Comparison of ENCODE assay signal across 21 cellular contexts in genomic region chr12:3054993-3055711, GRCh38. TPM values are rescaled to one million over a fixed set of nuclear protein-coding genes. Genes with fewer than 3 reads are reported as not detected.
DNase-seq lines count a peak whose midpoint lies in the region; ATAC-seq, FAIRE-seq and TF ChIP-seq lines count a peak whose summit lies in the region.
"Had no signal": no experiment of that assay in that cellular context is flagged by ENCODE, and none has a peak within 500 bp of the region (broad histone marks: within the 10 kb centered on the region; RNA-seq: fewer than 3 reads in every experiment).

No MANE protein-coding gene starts in this region.

- H3K4me3 Mint-ChIP-seq in Calu3 (ENCODE audit: low read depth, unreplicated experiment) = no peak overlapping the region
- H3K4me3 Mint-ChIP-seq: CD8-positive, alpha-beta T cell; H9; type B pancreatic cell had no signal

- TF ChIP-seq EP300 in HepG2 (IDR thresholded peaks at IDR 0.05; ENCODE audit: low read depth in 2 of 2, low read length in 2 of 2) (no peak), HepG2 (CRISPR knock-in tag; IDR thresholded peaks at IDR 0.05; ENCODE audit: borderline replicate concordance) (no peak)

- intact Hi-C loops in HepG2 (cut with micrococcal nuclease; ENCODE audit: unreplicated experiment) (no loop called here), right lobe of liver (cut with DNase I) (no loop called here), Calu3 (cut with micrococcal nuclease; ENCODE audit: unreplicated experiment) (no loop called here)

- H3K4me1 ChIP-seq in HepG2 (ENCODE audit: insufficient read depth, low read length) (peaks cover 22% of the 10 kb centered on the region), right lobe of liver (no peaks in the 10 kb centered on the region), parathyroid adenoma (peaks cover 11% of the 10 kb centered on the region)

- H3K9me3 ChIP-seq in HepG2 (ENCODE audit: low read length) = no peaks in the 10 kb centered on the region
- no peaks in the 10 kb centered on the region for H3K9me3 ChIP-seq in right lobe of liver
- H3K9me3 ChIP-seq in parathyroid adenoma (ENCODE audit: control insufficient read depth, low read length) = no peaks in the 10 kb centered on the region
- H3K9me3 ChIP-seq: SJCRH30 had no signal

- no peak for TF ChIP-seq CTCF in HepG2 (CRISPR knock-in tag; IDR thresholded peaks at IDR 0.05)
- no peak for TF ChIP-seq CTCF in right lobe of liver (IDR thresholded peaks at IDR 0.05)
- no peak for TF ChIP-seq CTCF in fibroblast of the aortic adventitia (IDR thresholded peaks at IDR 0.05; ENCODE audit: insufficient read depth, low read length)
- TF ChIP-seq CTCF in parathyroid adenoma (IDR thresholded peaks at IDR 0.05) = no peak
- no peak for TF ChIP-seq CTCF in Calu3 (IDR thresholded peaks at IDR 0.05; ENCODE audit: unreplicated experiment)
- no peak for TF ChIP-seq CTCF in RWPE1 (conservative IDR thresholded peaks at IDR 0.05; ENCODE audit: low read depth)

- no peak for FAIRE-seq in HepG2 (lab: Jason Lieb, UNC)
- FAIRE-seq: GM12878 had no signal

- H3K4me3 ChIP-seq in HepG2 (replicated peaks in 1 of 3; ENCODE audit: insufficient read depth in 1 of 3, low read depth in 2 of 3, low read length in 3 of 3) (peak overlapping the region in 1 of 3 experiments; percentile 7; a peak in 1 of 6 replicates), right lobe of liver (no peak overlapping the region), fibroblast of the aortic adventitia (ENCODE audit: low read depth, low read length) (no peak overlapping the region), parathyroid adenoma (ENCODE audit: low read depth, low read length) (no peak overlapping the region)
- H3K4me3 ChIP-seq: GM12878, SJCRH30 had no signal

- H3K27me3 Mint-ChIP-seq in Calu3 (ENCODE audit: unreplicated experiment) = peaks cover 46% of the 10 kb centered on the region

- no peak for TF ChIP-seq RAD21 in HepG2 (CRISPR knock-in tag; IDR thresholded peaks at IDR 0.05)

- no TSS peak for BruUV-seq in HepG2 (replicated peaks; lab: Mats Ljungman, UMichigan)
- BruUV-seq in Calu3 (replicated peaks; lab: Mats Ljungman, UMichigan) = no TSS peak

- ATAC-seq in HepG2 = no peak
- ATAC-seq in right lobe of liver = no peak
- ATAC-seq: CD8-positive, alpha-beta T cell; GM12878 had no signal

- H3K9ac ChIP-seq in HepG2 (ENCODE audit: insufficient read depth, low read depth, low read length) = no peak overlapping the region
- no peak overlapping the region for H3K9ac ChIP-seq in parathyroid adenoma

- in situ Hi-C loops in HepG2 (cut with HindIII; ENCODE audit: extremely low pct_ligation_motif_present, low pct_unique_long_range_greater_than_20kb) = no loop called here

- H2AFZ ChIP-seq in HepG2 (ENCODE audit: low read length) (no peak overlapping the region), parathyroid adenoma (peak overlapping the region; percentile 23)

- POLR2A ChIA-PET in HepG2 (lab: Yijun Ruan, JAX) (interaction anchor here (0.6 to 1.0 kb wide), 2 partner anchors 21 to 168 kb away, joined by 3 read pairs; no protein-coding TSS in a partner anchor), RWPE1 (lab: Yijun Ruan, JAX; ENCODE audit: low non-redundant PET) (no interaction called here)

- no peak overlapping the region for H3K27ac Mint-ChIP-seq in Calu3 (ENCODE audit: unreplicated experiment)
- H3K27ac Mint-ChIP-seq: CD8-positive, alpha-beta T cell; type B pancreatic cell had no signal

- no peaks in the 10 kb centered on the region for H3K36me3 Mint-ChIP-seq in Calu3 (ENCODE audit: insufficient read depth, unreplicated experiment)
- H3K36me3 Mint-ChIP-seq: CD8-positive, alpha-beta T cell; type B pancreatic cell had no signal

- H3K36me3 ChIP-seq in HepG2 (replicated peaks in 1 of 2; ENCODE audit: control insufficient read depth in 1 of 2, insufficient read depth in 2 of 2, low read length in 2 of 2) (no peaks in the 10 kb centered on the region), right lobe of liver (no peaks in the 10 kb centered on the region), parathyroid adenoma (ENCODE audit: control insufficient read depth, insufficient read depth, low read length) (no peaks in the 10 kb centered on the region)
- H3K36me3 ChIP-seq: SJCRH30 had no signal

- DNase-seq in HepG2 (ENCODE audit: low spot score) (no peak), right lobe of liver (no peak), fibroblast of the aortic adventitia (ENCODE audit: low read depth) (peak; percentile 53), Calu3 (no peak), putamen (ENCODE audit: low spot score) (no peak), RWPE1 (ENCODE audit: low spot score) (no peak), NCI-H146 (lab: John Stamatoyannopoulos, UW) (no peak)
- DNase-seq: activated CD4-positive, alpha-beta T cell treated with anti-CD3 and anti-CD28 coated beads, Interleukin-2, amount 50 U/mL, for 4 hours; activated T-cell treated with anti-CD3 and anti-CD28 coated beads, Interleukin-2, amount 50 U/mL, for 48 hours; CD8-positive, alpha-beta T cell; cerebellar nuclear complex; hippocampal formation; NCI-H1436; retina; SJCRH30; stimulated activated CD4-positive, alpha-beta T cell treated with anti-CD3 and anti-CD28 coated beads, Interleukin-2, amount 100 ng/mL, for 48 hours; stimulated activated CD8-positive, alpha-beta memory T cell treated with anti-CD3 and anti-CD28 coated beads, Interleukin-4, amount 100 ng/mL, for 48 hours had no signal

- H3K27me3 ChIP-seq in HepG2 (ENCODE audit: control insufficient read depth in 1 of 2, insufficient read depth in 2 of 2, low read length in 2 of 2) (no peaks in the 10 kb centered on the region), right lobe of liver (no peaks in the 10 kb centered on the region), parathyroid adenoma (ENCODE audit: control insufficient read depth, insufficient read depth, low read length) (no peaks in the 10 kb centered on the region)
- H3K27me3 ChIP-seq: SJCRH30 had no signal

- TF ChIP-seq POLR2A in HepG2 (IDR thresholded peaks at IDR 0.05; ENCODE audit: insufficient read depth in 1 of 2, low read depth in 2 of 2, low read length in 2 of 2) (no peak), right lobe of liver (IDR thresholded peaks at IDR 0.05) (no peak)

- H3K9me3 Mint-ChIP-seq in Calu3 (ENCODE audit: low read depth, unreplicated experiment) = no peaks in the 10 kb centered on the region
- H3K9me3 Mint-ChIP-seq: CD8-positive, alpha-beta T cell; type B pancreatic cell had no signal

- WGBS in HepG2 (ENCODE audit: low lambda C conversion rate) = 39% methylated on average over 11 of the region's 12 CpGs
- 54% methylated on average over 8 of the region's 12 CpGs for WGBS in right lobe of liver (ENCODE audit: insufficient coverage, low coverage, low lambda C conversion rate, missing lambda C conversion rate)

- H3K4me2 ChIP-seq in HepG2 (ENCODE audit: low read depth, low read length) (peak overlapping the region; percentile 34), parathyroid adenoma (ENCODE audit: low read length) (peak overlapping the region; percentile 47)

- H3K4me1 Mint-ChIP-seq in Calu3 (ENCODE audit: low read depth, unreplicated experiment) = no peaks in the 10 kb centered on the region

- CTCF ChIA-PET in HepG2 (lab: Yijun Ruan, JAX; ENCODE audit: low intra/inter-chr PET ratio, low total read pairs) = no interaction called here
- CTCF ChIA-PET in Calu3 (lab: Charles Lee) = interaction anchor here (1.4 to 2.5 kb wide), 2 partner anchors 14 to 18 kb away, joined by 3 to 6 read pairs; no protein-coding TSS in a partner anchor
- CTCF ChIA-PET in RWPE1 (lab: Yijun Ruan, JAX) = no interaction called here

- no peaks in the 10 kb centered on the region for H4K20me1 ChIP-seq in HepG2 (ENCODE audit: insufficient read depth, low read length)

- H3K79me2 ChIP-seq in HepG2 (ENCODE audit: insufficient read depth, low read length) (no peaks in the 10 kb centered on the region), parathyroid adenoma (no peaks in the 10 kb centered on the region)

- H3K27ac ChIP-seq in HepG2 (ENCODE audit: extremely low read length, insufficient read depth, low read length) (no peak overlapping the region), right lobe of liver (no peak overlapping the region), parathyroid adenoma (peak overlapping the region; percentile 33), RWPE1 (no peak overlapping the region)
- H3K27ac ChIP-seq: SJCRH30 had no signal

TF ChIP-seq in HepG2, 621 proteins besides CTCF, POLR2A, EP300 and RAD21 (continues in another document):
- TF ChIP-seq IRF2 (CRISPR knock-in tag; IDR thresholded peaks at IDR 0.05) (no peak), SOX13 (IDR thresholded peaks at IDR 0.05) (no peak), SOX13 (CRISPR knock-in tag; conservative IDR thresholded peaks at IDR 0.05 in 1 of 2, IDR thresholded peaks at IDR 0.05 in 1 of 2) (no peak), ZFP36L1 (CRISPR knock-in tag; IDR thresholded peaks at IDR 0.05) (no peak)

RNA-seq across cellular contexts. Expression of gene TSPAN9, which starts 22.0 kb away (rescaled TPM):
- total RNA-seq in HepG2 (2016; rRNA removed; fragmentation: Illumina TruSeq; extraction: Trizol) (11.6 and 18.1 TPM in 2 replicates), right lobe of liver (10 to 100 TPM; 23.7 to 53.2 (median 39.8) TPM), fibroblast of the aortic adventitia (ENCODE audit: low replicate concordance) (8.1 and 19.4 TPM in 2 replicates), Calu3 (2022) (6.0 and 8.5 TPM in 2 replicates)
- total RNA-seq in HepG2 (2016; cell fraction: cytosol; rRNA removed; fragmentation: Illumina TruSeq; extraction: Trizol; ENCODE audit: low read depth) = 2.5 and 3.1 TPM in 2 replicates
- 9.6 and 21.5 TPM in 2 replicates for total RNA-seq in HepG2 (2016; cell fraction: insoluble cytoplasmic fraction; rRNA removed; fragmentation: Illumina TruSeq; extraction: Trizol)
- total RNA-seq in HepG2 (2016; cell fraction: membrane; rRNA removed; fragmentation: Illumina TruSeq; extraction: Trizol) = 4.4 and 4.6 TPM in 2 replicates
- total RNA-seq in HepG2 (2016; cell fraction: nucleus; rRNA removed; fragmentation: Illumina TruSeq; extraction: Trizol) = 16.9 and 19.5 TPM in 2 replicates
- polyA plus RNA-seq in HepG2 (2011; rRNA removed) = 42.3 and 58.2 TPM in 2 replicates
- 38.6 and 41.6 TPM in 2 replicates for polyA plus RNA-seq in HepG2 (2011; cell fraction: cytosol; rRNA removed)
- 55.3 and 55.7 TPM in 2 replicates for polyA plus RNA-seq in HepG2 (2011; cell fraction: nucleus; rRNA removed)
- polyA plus RNA-seq in HepG2 (2012) = 27.2 and 58.7 TPM in 2 replicates
- polyA plus RNA-seq in HepG2 (2016; cell fraction: cytosol; fragmentation: Illumina TruSeq; extraction: Trizol; ENCODE audit: low read depth) = 2.2 and 3.0 TPM in 2 replicates
- 9.6 and 13.8 TPM in 2 replicates for polyA plus RNA-seq in HepG2 (2016; cell fraction: insoluble cytoplasmic fraction; fragmentation: Illumina TruSeq; extraction: Trizol; ENCODE audit: low read depth)
- polyA plus RNA-seq in HepG2 (2016; cell fraction: membrane; fragmentation: Illumina TruSeq; extraction: Trizol; ENCODE audit: low read depth) = 4.1 TPM in 2 replicates
- 31.0 and 34.1 TPM in 2 replicates for polyA plus RNA-seq in HepG2 (2016; cell fraction: nucleus; fragmentation: Illumina TruSeq; extraction: Trizol; ENCODE audit: insufficient read depth, low read depth)
- polyA minus RNA-seq in HepG2 (2011; rRNA and poly(A)+ RNA removed; ENCODE audit: low replicate concordance) = 9.4 and 96.3 TPM in 2 replicates
- polyA minus RNA-seq in HepG2 (2011; cell fraction: cytosol; rRNA and poly(A)+ RNA removed) = 25.1 and 32.3 TPM in 2 replicates
- 27.2 and 29.7 TPM in 2 replicates for polyA minus RNA-seq in HepG2 (2011; cell fraction: nucleus; rRNA and poly(A)+ RNA removed)
